In genomic region chr11:829116-829945, GRCh38 we compare ENCODE assay signal across 1 cellular context.
A peak's percentile ranks its signal among the peaks of the same experiment; 100 is the strongest.
TF ChIP-seq lines count a peak whose summit lies in the region.

No MANE protein-coding gene starts in this region.

TF ChIP-seq in HepG2, 621 proteins besides CTCF, POLR2A, EP300 and RAD21:
- TF ChIP-seq PHF8 (CRISPR knock-in tag; IDR thresholded peaks at IDR 0.05) (no peak), HNRNPL (IDR thresholded peaks at IDR 0.05; ENCODE audit: low read depth, low read length) (peak; percentile 51; the same call in 1 of the 2 replicates), ZC3H13 (CRISPR knock-in tag; IDR thresholded peaks at IDR 0.05) (0 out of 2 replicates have a peak, but pooled peaks have one; percentile 9), CREM (IDR thresholded peaks at IDR 0.05) (no peak), CREM (CRISPR knock-in tag; IDR thresholded peaks at IDR 0.05) (no peak), PATZ1 (CRISPR knock-in tag; IDR thresholded peaks at IDR 0.05) (no peak), ZHX1 (CRISPR knock-in tag; IDR thresholded peaks at IDR 0.05; ENCODE audit: low read depth) (no peak), NFYB (CRISPR knock-in tag; IDR thresholded peaks at IDR 0.05) (no peak), ZNF768 (CRISPR knock-in tag; IDR thresholded peaks at IDR 0.05) (0 out of 2 replicates have a peak, but pooled peaks have one; percentile 8), ZNF780A (CRISPR knock-in tag; IDR thresholded peaks at IDR 0.05) (no peak), ZNF576 (CRISPR knock-in tag; IDR thresholded peaks at IDR 0.05) (peak; percentile 28; the same call in 1 of the 2 replicates), SMAD1 (CRISPR knock-in tag; IDR thresholded peaks at IDR 0.05; ENCODE audit: borderline replicate concordance, low read depth) (no peak), TP53 (CRISPR knock-in tag; conservative IDR thresholded peaks at IDR 0.05) (no peak), FOXO4 (CRISPR knock-in tag; conservative IDR thresholded peaks at IDR 0.05) (0 out of 2 replicates have a peak, but pooled peaks have one; percentile 29), ZNF773 (CRISPR knock-in tag; IDR thresholded peaks at IDR 0.05; ENCODE audit: borderline replicate concordance) (no peak), ZNF776 (CRISPR knock-in tag; IDR thresholded peaks at IDR 0.05) (no peak), SNRNP70 (IDR thresholded peaks at IDR 0.05; ENCODE audit: low read depth, low read length) (no peak), ZKSCAN8 (CRISPR knock-in tag; IDR thresholded peaks at IDR 0.05; ENCODE audit: borderline replicate concordance) (no peak), ZNF446 (CRISPR knock-in tag; IDR thresholded peaks at IDR 0.05) (no peak), POGK (CRISPR knock-in tag; conservative IDR thresholded peaks at IDR 0.05) (no peak), ZNF790 (CRISPR knock-in tag; IDR thresholded peaks at IDR 0.05; ENCODE audit: borderline replicate concordance) (no peak), ARHGAP35 (CRISPR knock-in tag; IDR thresholded peaks at IDR 0.05; ENCODE audit: borderline replicate concordance) (no peak)
- TF ChIP-seq, protein P1, sequence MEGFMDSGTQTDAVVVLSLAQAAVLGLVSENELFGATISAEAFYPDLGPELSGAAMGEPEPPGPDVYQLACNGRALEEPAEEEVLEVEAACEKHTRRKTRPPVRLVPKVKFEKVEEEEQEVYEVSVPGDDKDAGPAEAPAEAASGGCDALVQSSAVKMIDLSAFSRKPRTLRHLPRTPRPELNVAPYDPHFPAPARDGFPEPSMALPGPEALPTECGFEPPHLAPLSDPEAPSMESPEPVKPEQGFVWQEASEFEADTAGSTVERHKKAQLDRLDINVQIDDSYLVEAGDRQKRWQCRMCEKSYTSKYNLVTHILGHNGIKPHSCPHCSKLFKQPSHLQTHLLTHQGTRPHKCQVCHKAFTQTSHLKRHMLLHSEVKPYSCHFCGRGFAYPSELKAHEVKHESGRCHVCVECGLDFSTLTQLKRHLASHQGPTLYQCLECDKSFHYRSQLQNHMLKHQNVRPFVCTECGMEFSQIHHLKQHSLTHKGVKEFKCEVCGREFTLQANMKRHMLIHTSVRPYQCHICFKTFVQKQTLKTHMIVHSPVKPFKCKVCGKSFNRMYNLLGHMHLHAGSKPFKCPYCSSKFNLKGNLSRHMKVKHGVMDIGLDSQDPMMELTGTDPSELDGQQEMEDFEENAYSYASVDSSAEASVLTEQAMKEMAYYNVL (CRISPR knock-in tag; IDR thresholded peaks at IDR 0.05; ENCODE audit: borderline replicate concordance), result 0 out of 2 replicates have a peak, but pooled peaks have one; percentile 34
- TF ChIP-seq, protein P2, sequence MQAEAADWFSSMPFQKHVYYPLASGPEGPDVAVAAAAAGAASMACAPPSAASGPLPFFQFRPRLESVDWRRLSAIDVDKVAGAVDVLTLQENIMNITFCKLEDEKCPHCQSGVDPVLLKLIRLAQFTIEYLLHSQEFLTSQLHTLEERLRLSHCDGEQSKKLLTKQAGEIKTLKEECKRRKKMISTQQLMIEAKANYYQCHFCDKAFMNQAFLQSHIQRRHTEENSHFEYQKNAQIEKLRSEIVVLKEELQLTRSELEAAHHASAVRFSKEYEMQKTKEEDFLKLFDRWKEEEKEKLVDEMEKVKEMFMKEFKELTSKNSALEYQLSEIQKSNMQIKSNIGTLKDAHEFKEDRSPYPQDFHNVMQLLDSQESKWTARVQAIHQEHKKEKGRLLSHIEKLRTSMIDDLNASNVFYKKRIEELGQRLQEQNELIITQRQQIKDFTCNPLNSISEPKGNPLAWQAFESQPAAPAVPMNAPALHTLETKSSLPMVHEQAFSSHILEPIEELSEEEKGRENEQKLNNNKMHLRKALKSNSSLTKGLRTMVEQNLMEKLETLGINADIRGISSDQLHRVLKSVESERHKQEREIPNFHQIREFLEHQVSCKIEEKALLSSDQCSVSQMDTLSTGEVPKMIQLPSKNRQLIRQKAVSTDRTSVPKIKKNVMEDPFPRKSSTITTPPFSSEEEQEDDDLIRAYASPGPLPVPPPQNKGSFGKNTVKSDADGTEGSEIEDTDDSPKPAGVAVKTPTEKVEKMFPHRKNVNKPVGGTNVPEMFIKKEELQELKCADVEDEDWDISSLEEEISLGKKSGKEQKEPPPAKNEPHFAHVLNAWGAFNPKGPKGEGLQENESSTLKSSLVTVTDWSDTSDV (CRISPR knock-in tag; IDR thresholded peaks at IDR 0.05), result no peak
TF ChIP-seq in HepG2: peak in this region for 6.
